8 cellular contexts compared by ENCODE assay signal in genomic region chr14:52950898-52951729, GRCh38. TPM values are rescaled to one million over a fixed set of nuclear protein-coding genes. Genes with fewer than 3 reads are reported as not detected.
A peak's percentile ranks its signal among the peaks of the same experiment; 100 is the strongest.
DNase-seq lines count a peak whose midpoint lies in the region; ATAC-seq lines count a peak whose summit lies in the region.

FERMT2 (minus strand) TSS chr14:52951050; CDS start chr14:52950568, 482 bp downstream.

- peaks cover 0 to 3% (median 0%) of the 10 kb centered on the region in 7 donors for H3K9me3 Mint-ChIP-seq in CD4-positive, CD25-positive, alpha-beta regulatory T cell

- peak in 1 of 2 donors; percentile 22 for ATAC-seq in CD4-positive, CD25-positive, alpha-beta regulatory T cell (ENCODE audit: low read depth in 2 of 2)
- ATAC-seq in GM21381 (IDR thresholded peaks at IDR 0.05; ENCODE audit: unreplicated experiment): peak; percentile 62
- ATAC-seq in HG03521 (IDR thresholded peaks at IDR 0.05; ENCODE audit: unreplicated experiment): no peak

- H3K4me1 Mint-ChIP-seq in CD4-positive, CD25-positive, alpha-beta regulatory T cell: peaks cover 10 to 21% (median 16%) of the 10 kb centered on the region in 4 donors

- H3K27me3 ChIP-seq in CD4-positive, CD25-positive, alpha-beta regulatory T cell (ENCODE audit: control insufficient read depth, insufficient read depth, low read length): peaks cover 44% of the 10 kb centered on the region
- no peaks in the 10 kb centered on the region for H3K27me3 ChIP-seq in layer of hippocampus (ENCODE audit: control insufficient read depth, insufficient read depth, low read length)

- peak in 2 of 3 donors; percentile 14 to 16 for DNase-seq in CD4-positive, CD25-positive, alpha-beta regulatory T cell
- DNase-seq in NCI-H1417 (lab: John Stamatoyannopoulos, UW) (peak; percentile 85 to 99 (median 99)), T-helper 9 cell (peak; percentile 32), dermis blood vessel endothelial cell (peak; percentile 91)
- DNase-seq in stimulated activated CD4-positive, alpha-beta T cell treated with anti-CD3 and anti-CD28 coated beads, Interleukin-4, amount 100 ng/mL, for 1 hour: peak; percentile 10

- peak within 1 kb of the TSS; percentile 72 to 89 (median 86) for H3K4me3 Mint-ChIP-seq in CD4-positive, CD25-positive, alpha-beta regulatory T cell

- H3K27ac ChIP-seq in CD4-positive, CD25-positive, alpha-beta regulatory T cell (ENCODE audit: insufficient read depth, low read length, poor library complexity, severe bottlenecking): no peak within 1 kb of the TSS
- peak within 1 kb of the TSS; percentile 98 for H3K27ac ChIP-seq in layer of hippocampus (ENCODE audit: low read depth, low read length)

- peak within 1 kb of the TSS; percentile 75 for H3K4me3 ChIP-seq in CD4-positive, CD25-positive, alpha-beta regulatory T cell (ENCODE audit: low read depth, low read length)

- no peaks in the 10 kb centered on the region for H3K36me3 Mint-ChIP-seq in CD4-positive, CD25-positive, alpha-beta regulatory T cell

- peaks cover 66% of the 10 kb centered on the region for H3K27me3 Mint-ChIP-seq in CD4-positive, CD25-positive, alpha-beta regulatory T cell

- no peaks in the 10 kb centered on the region for H3K9me3 ChIP-seq in CD4-positive, CD25-positive, alpha-beta regulatory T cell (ENCODE audit: control insufficient read depth in 2 of 2, low read length in 2 of 2)

- H3K4me1 ChIP-seq in CD4-positive, CD25-positive, alpha-beta regulatory T cell (ENCODE audit: control insufficient read depth, insufficient read depth, low read length, poor library complexity, severe bottlenecking): peaks cover 26% of the 10 kb centered on the region

- H3K27ac Mint-ChIP-seq in CD4-positive, CD25-positive, alpha-beta regulatory T cell: peak within 1 kb of the TSS; percentile 24 to 62 (median 52)

- no peaks in the 10 kb centered on the region for H3K36me3 ChIP-seq in CD4-positive, CD25-positive, alpha-beta regulatory T cell (ENCODE audit: control insufficient read depth, insufficient read depth, low read length)

RNA-seq across cellular contexts. Expression of gene FERMT2, which starts in this region (rescaled TPM):
- 0.22 TPM for total RNA-seq in CD4-positive, CD25-positive, alpha-beta regulatory T cell
- not detected for polyA plus RNA-seq in CD4-positive, CD25-positive, alpha-beta regulatory T cell
- total RNA-seq in dermis blood vessel endothelial cell: 84.2 and 102 TPM in 2 replicates

Comparison
In these comparisons a context has a peak if more than half of its experiments do, and no peak if none do; other contexts are left out.
1. RNA of gene FERMT2 (total RNA-seq): 84.2 to 102 TPM in dermis blood vessel endothelial cell; 0.22 TPM in CD4-positive, CD25-positive, alpha-beta regulatory T cell (single experiment); every median in the first group is over 10 times any median in the second.
2. Peak in DNase-seq and H3K4me3 ChIP-seq in CD4-positive, CD25-positive, alpha-beta regulatory T cell; RNA of the gene not detected or under 1 TPM.
3. DNase-seq: peak in every context shown above with its lines; median percentile 99 in NCI-H1417; 91 in dermis blood vessel endothelial cell; 32 in T-helper 9 cell; 15 in CD4-positive, CD25-positive, alpha-beta regulatory T cell; 10 in stimulated activated CD4-positive, alpha-beta T cell treated with anti-CD3 and anti-CD28 coated beads, Interleukin-4, amount 100 ng/mL, for 1 hour.